Comparison of ENCODE assay signal across 12 cellular contexts in genomic region chr11:12581923-12582322, GRCh38.
DNase-seq lines count a peak whose midpoint lies in the region; TF ChIP-seq lines count a peak whose summit lies in the region.
"Had no signal": no experiment of that assay in that cellular context is flagged by ENCODE, and none has a peak within 500 bp of the region (broad histone marks: within the 10 kb centered on the region; RNA-seq: fewer than 3 reads in every experiment).

No MANE protein-coding gene starts in this region.

- H3K4me1 Mint-ChIP-seq in nephron = peaks cover 10% of the 10 kb centered on the region
- H3K4me1 Mint-ChIP-seq in T-helper 2 cell treated with Interferon-gamma antibody and Interleukin-4, amounts not matched to agents 5 μg/mL and 100 μg/mL, for 36 hours (ENCODE audit: low read depth) = no peaks in the 10 kb centered on the region

- peak overlapping the region; percentile 59 to 77 (median 70) for H3K27ac Mint-ChIP-seq in nephron
- no peak overlapping the region for H3K27ac Mint-ChIP-seq in T-helper 2 cell treated with Interferon-gamma antibody and Interleukin-4, amounts not matched to agents 5 μg/mL and 100 μg/mL, for 36 hours
- H3K27ac Mint-ChIP-seq: activated T-cell treated with anti-CD3 and anti-CD28 coated beads, Interleukin-2, amount 50 U/mL, for 72 hours had no signal

- in situ Hi-C loops in brain microvascular endothelial cell (cut with HindIII; ENCODE audit: low pct_ligation_motif_present, low sequenced_read_pairs) = no loop called here

- no peak overlapping the region for H3K4me3 Mint-ChIP-seq in nephron
- H3K4me3 Mint-ChIP-seq in T-helper 2 cell treated with Interferon-gamma antibody and Interleukin-4, amounts not matched to agents 5 μg/mL and 100 μg/mL, for 36 hours = no peak overlapping the region
- H3K4me3 Mint-ChIP-seq: activated T-cell treated with anti-CD3 and anti-CD28 coated beads, Interleukin-2, amount 50 U/mL, for 72 hours had no signal

- peak; percentile 77 for DNase-seq in EL
- peak; percentile 78 to 91 for DNase-seq in NCI-H187 (lab: John Stamatoyannopoulos, UW)
- peak; percentile 84 for DNase-seq in brain microvascular endothelial cell
- DNase-seq in activated naive CD4-positive, alpha-beta T cell treated with anti-CD3 and anti-CD28 coated beads, Interleukin-2, amount 50 U/mL, for 16 hours = no peak
- no peak for DNase-seq in Kasumi-1 (lab: John Stamatoyannopoulos, UW)
- no peak for DNase-seq in UCSD-AML1 (lab: John Stamatoyannopoulos, UW; ENCODE audit: unreplicated experiment)
- no peak for DNase-seq in T-helper 2 cell treated with Interferon-gamma antibody and Interleukin-4, amounts not matched to agents 5 μg/mL and 100 μg/mL, for 36 hours (ENCODE audit: low spot score)
- DNase-seq: activated T-cell treated with anti-CD3 and anti-CD28 coated beads, Interleukin-2, amount 50 U/mL, for 72 hours; heart right ventricle; spleen had no signal

- no peaks in the 10 kb centered on the region for H3K36me3 ChIP-seq in brain microvascular endothelial cell (replicated peaks)
- H3K36me3 ChIP-seq: heart right ventricle, spleen, suprapubic skin had no signal

- H3K27ac ChIP-seq in brain microvascular endothelial cell = no peak overlapping the region
- H3K27ac ChIP-seq: heart right ventricle, spleen, suprapubic skin had no signal

- no peak overlapping the region for H3K4me3 ChIP-seq in brain microvascular endothelial cell (ENCODE audit: low read depth, low read length)
- H3K4me3 ChIP-seq: heart right ventricle, spleen, suprapubic skin had no signal

- no peaks in the 10 kb centered on the region for H3K27me3 ChIP-seq in brain microvascular endothelial cell (replicated peaks)
- H3K27me3 ChIP-seq: heart right ventricle, spleen, suprapubic skin had no signal

- H3K27me3 Mint-ChIP-seq in nephron (ENCODE audit: low read depth) = no peaks in the 10 kb centered on the region
- H3K27me3 Mint-ChIP-seq in T-helper 2 cell treated with Interferon-gamma antibody and Interleukin-4, amounts not matched to agents 5 μg/mL and 100 μg/mL, for 36 hours (ENCODE audit: low read depth) = peaks cover 2% of the 10 kb centered on the region

- H3K9me3 Mint-ChIP-seq in nephron = peaks cover 2% of the 10 kb centered on the region
- H3K9me3 Mint-ChIP-seq in T-helper 2 cell treated with Interferon-gamma antibody and Interleukin-4, amounts not matched to agents 5 μg/mL and 100 μg/mL, for 36 hours = no peaks in the 10 kb centered on the region
- H3K9me3 Mint-ChIP-seq: activated T-cell treated with anti-CD3 and anti-CD28 coated beads, Interleukin-2, amount 50 U/mL, for 72 hours had no signal

- TF ChIP-seq CTCF in brain microvascular endothelial cell (IDR thresholded peaks at IDR 0.05; ENCODE audit: low read depth, low read length, missing control alignments) (no peak), nephron (IDR thresholded peaks at IDR 0.05; ENCODE audit: unreplicated experiment in 3 of 3) (no peak)

- H3K36me3 Mint-ChIP-seq in nephron (ENCODE audit: low read depth) = no peaks in the 10 kb centered on the region
- H3K36me3 Mint-ChIP-seq in T-helper 2 cell treated with Interferon-gamma antibody and Interleukin-4, amounts not matched to agents 5 μg/mL and 100 μg/mL, for 36 hours (ENCODE audit: low read depth) = no peaks in the 10 kb centered on the region

Comparison
In these comparisons a context has a peak if more than half of its experiments do, and no peak if none do; other contexts are left out.
1. DNase-seq: peak in EL (single experiment), NCI-H187 (2 of 2) and brain microvascular endothelial cell (single experiment); none in activated naive CD4-positive, alpha-beta T cell treated with anti-CD3 and anti-CD28 coated beads, Interleukin-2, amount 50 U/mL, for 16 hours (single experiment), Kasumi-1 (0 of 2), UCSD-AML1 (single experiment) and T-helper 2 cell treated with Interferon-gamma antibody and Interleukin-4, amounts not matched to agents 5 μg/mL and 100 μg/mL, for 36 hours (single experiment).